In genomic region chr14:21220874-21221477, GRCh38 we compare ENCODE assay signal across 1 cellular context.
TF ChIP-seq lines count a peak whose summit lies in the region.

No MANE protein-coding gene starts in this region.

TF ChIP-seq in IMR-90, 13 proteins besides CTCF, POLR2A, EP300 and RAD21 (continued from another document):
- TF ChIP-seq ELK1 (IDR thresholded peaks at IDR 0.05; ENCODE audit: borderline replicate concordance, low read depth, low read length) (no peak), USF2 (IDR thresholded peaks at IDR 0.05; ENCODE audit: low read depth, low read length) (no peak), FOS (IDR thresholded peaks at IDR 0.05; ENCODE audit: low read depth, low read length) (no peak), MXI1 (IDR thresholded peaks at IDR 0.05; ENCODE audit: borderline replicate concordance, low read depth, low read length) (no peak)
